In the genomic region with DNA sequence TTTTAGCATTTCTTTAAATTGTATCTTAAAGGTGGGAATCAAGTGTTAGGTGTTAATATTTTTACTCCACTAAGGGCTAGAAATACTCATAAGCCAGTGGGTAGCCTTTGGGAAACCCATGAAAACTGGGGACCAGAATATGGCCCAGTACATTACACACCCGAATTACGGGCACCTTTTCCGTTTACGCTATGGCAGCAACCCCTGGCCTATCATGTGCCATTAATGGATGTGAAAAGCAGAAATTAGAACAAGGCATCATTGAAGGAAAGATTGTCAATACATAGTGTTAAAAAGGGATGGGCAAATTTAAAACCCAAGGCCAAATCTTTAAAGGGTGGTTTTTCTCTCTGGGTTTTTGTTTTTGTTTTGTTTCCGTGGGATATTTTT, we compare ENCODE assay signal across 8 cellular contexts. TPM values are rescaled to one million over a fixed set of nuclear protein-coding genes. Genes with fewer than 3 reads are reported as not detected.
DNase-seq lines count a peak whose midpoint lies in the region; ATAC-seq and TF ChIP-seq lines count a peak whose summit lies in the region.

No MANE protein-coding gene starts in this region.

- WGBS in tibial nerve, 2 donors = 4 to 15% methylated on average over 5 of the region's 5 CpGs

- H3K9me3 ChIP-seq in tibial nerve = no peaks in the 10 kb centered on the region

- no peak for DNase-seq in activated T-cell treated with anti-CD3 and anti-CD28 coated beads, Interleukin-2, amount 50 U/mL, for 4 hours
- DNase-seq in activated T-cell treated with anti-CD3 and anti-CD28 coated beads, Interleukin-2, amount 50 U/mL, for 1 hour = no peak
- no peak for DNase-seq in activated naive CD4-positive, alpha-beta T cell treated with anti-CD3 and anti-CD28 coated beads, Interleukin-2, amount 50 U/mL, for 72 hours (ENCODE audit: low spot score in 2 of 2)
- no peak for DNase-seq in tibial nerve (ENCODE audit: low spot score in 2 of 2)
- no peak for DNase-seq in NCI-H146 (lab: John Stamatoyannopoulos, UW)
- DNase-seq in COLO829 (ENCODE audit: low spot score) = no peak
- no peak for DNase-seq in T1000 (lab: John Stamatoyannopoulos, UW)

- no peaks in the 10 kb centered on the region for H3K27me3 Mint-ChIP-seq in activated T-cell treated with anti-CD3 and anti-CD28 coated beads, Interleukin-2, amount 50 U/mL, for 4 hours (ENCODE audit: low read depth)

- TF ChIP-seq POLR2A in tibial nerve (IDR thresholded peaks at IDR 0.05) = no peak

- H3K27me3 ChIP-seq in layer of hippocampus (ENCODE audit: control insufficient read depth, insufficient read depth, low read length) = no peaks in the 10 kb centered on the region
- H3K27me3 ChIP-seq in tibial nerve = no peaks in the 10 kb centered on the region

- H3K36me3 Mint-ChIP-seq in activated T-cell treated with anti-CD3 and anti-CD28 coated beads, Interleukin-2, amount 50 U/mL, for 4 hours (ENCODE audit: insufficient read depth) = peaks cover 11% of the 10 kb centered on the region
- H3K36me3 Mint-ChIP-seq in activated naive CD4-positive, alpha-beta T cell treated with anti-CD3 and anti-CD28 coated beads, Interleukin-2, amount 50 U/mL, for 72 hours = no peaks in the 10 kb centered on the region

- peaks cover 26% of the 10 kb centered on the region for H3K4me1 Mint-ChIP-seq in activated T-cell treated with anti-CD3 and anti-CD28 coated beads, Interleukin-2, amount 50 U/mL, for 4 hours (ENCODE audit: low read depth)

- peak overlapping the region; percentile 77 to 98 (median 84) for H3K4me3 ChIP-seq in tibial nerve

- peak overlapping the region; percentile 40 to 69 for H3K27ac Mint-ChIP-seq in activated naive CD4-positive, alpha-beta T cell treated with anti-CD3 and anti-CD28 coated beads, Interleukin-2, amount 50 U/mL, for 72 hours

- no peak for TF ChIP-seq EP300 in tibial nerve (IDR thresholded peaks at IDR 0.05)

- peaks cover 0 to 39% (median 28%) of the 10 kb centered on the region in 4 donors for H3K4me1 ChIP-seq in tibial nerve

- TF ChIP-seq CTCF in tibial nerve (IDR thresholded peaks at IDR 0.05) = no peak

- peaks cover 0 to 26% (median 0%) of the 10 kb centered on the region in 3 donors for H3K36me3 ChIP-seq in tibial nerve

- no peak for ATAC-seq in activated T-cell treated with anti-CD3 and anti-CD28 coated beads, Interleukin-2, amount 50 U/mL, for 4 hours
- ATAC-seq in activated naive CD4-positive, alpha-beta T cell treated with anti-CD3 and anti-CD28 coated beads, Interleukin-2, amount 50 U/mL, for 72 hours = no peak

- no peaks in the 10 kb centered on the region for H3K9me3 Mint-ChIP-seq in activated T-cell treated with anti-CD3 and anti-CD28 coated beads, Interleukin-2, amount 50 U/mL, for 4 hours
- H3K9me3 Mint-ChIP-seq in activated naive CD4-positive, alpha-beta T cell treated with anti-CD3 and anti-CD28 coated beads, Interleukin-2, amount 50 U/mL, for 72 hours = no peaks in the 10 kb centered on the region

- peak overlapping the region; percentile 83 for H3K4me3 Mint-ChIP-seq in activated T-cell treated with anti-CD3 and anti-CD28 coated beads, Interleukin-2, amount 50 U/mL, for 4 hours

- peak overlapping the region; percentile 70 for H3K27ac ChIP-seq in layer of hippocampus (ENCODE audit: low read depth, low read length)
- H3K27ac ChIP-seq in tibial nerve = peak overlapping the region; percentile 81 to 98 (median 92)

RNA-seq across cellular contexts. Expression of a gene that starts 0.8 kb away (rescaled TPM):
- 10 to 100 TPM; 29.5 to 35.6 (median 30.3) TPM for total RNA-seq in activated T-cell treated with anti-CD3 and anti-CD28 coated beads, Interleukin-2, amount 50 U/mL, for 4 hours
- total RNA-seq in activated naive CD4-positive, alpha-beta T cell treated with anti-CD3 and anti-CD28 coated beads, Interleukin-2, amount 50 U/mL, for 72 hours = 10 to 100 TPM; 24.0 to 32.8 TPM
- 100 to 1,000 TPM in 2 of 4 donors, 10 to 100 TPM in 2; 42.7 to 229 (median 93.2) TPM for total RNA-seq in tibial nerve

RNA-seq across cellular contexts. Expression of a gene that starts 41.1 kb away (rescaled TPM):
- total RNA-seq in activated T-cell treated with anti-CD3 and anti-CD28 coated beads, Interleukin-2, amount 50 U/mL, for 4 hours = 100 to 1,000 TPM; 185 to 215 (median 189) TPM
- total RNA-seq in activated naive CD4-positive, alpha-beta T cell treated with anti-CD3 and anti-CD28 coated beads, Interleukin-2, amount 50 U/mL, for 72 hours = 100 to 1,000 TPM; 148 to 210 TPM
- 100 to 1,000 TPM; 311 to 585 (median 373) TPM for total RNA-seq in tibial nerve

RNA-seq across cellular contexts. Expression of a gene that starts 41.4 kb away (rescaled TPM):
- 100 to 1,000 TPM; 231 to 270 (median 257) TPM for total RNA-seq in activated T-cell treated with anti-CD3 and anti-CD28 coated beads, Interleukin-2, amount 50 U/mL, for 4 hours
- total RNA-seq in activated naive CD4-positive, alpha-beta T cell treated with anti-CD3 and anti-CD28 coated beads, Interleukin-2, amount 50 U/mL, for 72 hours = 100 to 1,000 TPM; 276 to 297 TPM
- total RNA-seq in tibial nerve = 100 to 1,000 TPM; 324 to 412 (median 363) TPM
